1 cellular context compared by ENCODE assay signal in genomic region chr7:69657331-69657730, GRCh38.
TF ChIP-seq lines count a peak whose summit lies in the region.

No MANE protein-coding gene starts in this region.

TF ChIP-seq in SK-N-SH, 30 proteins besides CTCF, POLR2A, EP300 and RAD21 (continued from another document):
- no peak for TF ChIP-seq TAF1 (IDR thresholded peaks at IDR 0.05; ENCODE audit: borderline replicate concordance, low read depth, low read length)
